9 cellular contexts compared by ENCODE assay signal in the genomic region with DNA sequence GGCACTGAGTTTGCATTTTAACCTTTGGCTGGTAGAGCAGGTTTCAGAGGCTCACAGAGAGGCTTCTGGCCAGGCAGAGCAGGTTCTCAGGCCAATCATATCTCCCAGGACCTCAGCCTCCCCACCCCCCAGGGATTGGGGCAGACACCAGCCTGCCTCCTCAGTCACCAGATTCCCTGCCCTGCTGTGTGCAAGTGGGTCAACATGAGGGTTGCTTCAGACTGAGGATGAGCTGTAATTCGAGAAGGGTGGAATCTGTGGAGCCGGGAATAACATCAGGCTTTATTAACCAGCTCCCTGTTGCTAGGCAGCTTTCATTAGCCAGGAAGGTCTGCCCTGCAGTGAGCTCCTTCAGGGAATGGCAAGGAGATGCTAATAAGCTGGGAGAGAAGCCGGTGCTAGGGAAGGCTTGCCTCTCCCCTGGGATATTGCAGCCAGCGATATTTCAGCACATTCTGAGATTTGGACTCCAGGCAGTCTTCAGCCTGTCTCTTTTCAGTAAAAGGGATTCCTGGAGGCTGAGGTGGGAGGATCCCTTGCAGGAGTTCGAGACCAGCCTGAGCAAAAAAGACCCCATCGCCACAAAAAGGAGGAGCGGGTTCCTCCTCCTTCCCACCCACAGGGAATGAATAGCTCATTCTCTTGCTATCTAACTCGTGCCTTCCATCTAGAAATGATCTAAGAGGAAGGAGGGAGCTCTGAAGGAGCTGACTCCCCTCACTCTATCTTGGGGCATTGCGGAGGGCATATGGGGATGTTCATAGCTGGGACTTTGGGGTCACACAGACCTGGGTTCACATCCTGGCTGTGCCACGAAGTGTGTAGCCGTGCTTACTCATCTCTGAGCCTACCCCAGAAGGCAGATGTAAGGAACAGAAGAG. TPM values are rescaled to one million over a fixed set of nuclear protein-coding genes. Genes with fewer than 3 reads are reported as not detected.
DNase-seq lines count a peak whose midpoint lies in the region; ATAC-seq, FAIRE-seq and TF ChIP-seq lines count a peak whose summit lies in the region.
"Had no signal": no experiment of that assay in that cellular context is flagged by ENCODE, and none has a peak within 500 bp of the region (broad histone marks: within the 10 kb centered on the region; RNA-seq: fewer than 3 reads in every experiment).

No MANE protein-coding gene starts in this region.

- H3K36me3 Mint-ChIP-seq in astrocyte (ENCODE audit: low read depth, unreplicated experiment) = peaks cover 7% of the 10 kb centered on the region

- peaks cover 18% of the 10 kb centered on the region for H4K20me1 ChIP-seq in BLaER1
- peaks cover 35% of the 10 kb centered on the region for H4K20me1 ChIP-seq in astrocyte (ENCODE audit: insufficient read depth, low read length)

- no peak for TF ChIP-seq CTCF in astrocyte (IDR thresholded peaks at IDR 0.05; ENCODE audit: insufficient read depth, low read depth, low read length)

- H3K9me3 ChIP-seq in BLaER1 (no peaks in the 10 kb centered on the region), astrocyte (ENCODE audit: insufficient read depth, low read depth, low read length) (no peaks in the 10 kb centered on the region)

- no peaks in the 10 kb centered on the region for H3K27me3 Mint-ChIP-seq in astrocyte (ENCODE audit: low read depth, unreplicated experiment)
- H3K27me3 Mint-ChIP-seq: stimulated activated naive CD8-positive, alpha-beta T cell treated with anti-CD3 and anti-CD28 coated beads, Interleukin-15, Interleukin-2, amounts not matched to agents 100 ng/mL and 50 ng/mL, for 24 hours had no signal

- H3K9ac ChIP-seq in BLaER1 = 0 out of 2 replicates have a peak overlapping the region, but pooled peaks have one; percentile 6
- no peak overlapping the region for H3K9ac ChIP-seq in astrocyte (ENCODE audit: low read length)

- peaks cover 15% of the 10 kb centered on the region for H3K4me1 Mint-ChIP-seq in astrocyte (ENCODE audit: low read depth, unreplicated experiment)

- no peak overlapping the region for H3K4me2 ChIP-seq in BLaER1
- peak overlapping the region; percentile 17 for H3K4me2 ChIP-seq in astrocyte (ENCODE audit: low read length)

- H3K36me3 ChIP-seq in BLaER1 = peaks cover 73% of the 10 kb centered on the region
- no peaks in the 10 kb centered on the region for H3K36me3 ChIP-seq in astrocyte (ENCODE audit: insufficient read depth, low read length)

- H2AFZ ChIP-seq in astrocyte (ENCODE audit: low read depth, low read length) = peak overlapping the region; percentile 7

- H3K9me3 Mint-ChIP-seq in astrocyte (ENCODE audit: unreplicated experiment) = no peaks in the 10 kb centered on the region
- H3K9me3 Mint-ChIP-seq: stimulated activated naive CD8-positive, alpha-beta T cell treated with anti-CD3 and anti-CD28 coated beads, Interleukin-15, Interleukin-2, amounts not matched to agents 100 ng/mL and 50 ng/mL, for 24 hours had no signal

- H3K4me3 Mint-ChIP-seq in astrocyte (ENCODE audit: unreplicated experiment) = peak overlapping the region; percentile 23
- H3K4me3 Mint-ChIP-seq: stimulated activated naive CD8-positive, alpha-beta T cell treated with anti-CD3 and anti-CD28 coated beads, Interleukin-15, Interleukin-2, amounts not matched to agents 100 ng/mL and 50 ng/mL, for 24 hours had no signal

- FAIRE-seq in astrocyte (lab: Jason Lieb, UNC) = peak; percentile 5

- ATAC-seq in HG02884 (IDR thresholded peaks at IDR 0.05; ENCODE audit: unreplicated experiment) (no peak), HG03039 (IDR thresholded peaks at IDR 0.05; ENCODE audit: unreplicated experiment) (no peak)

- H3K27ac ChIP-seq in BLaER1 (no peak overlapping the region), astrocyte (ENCODE audit: low read depth, low read length) (peak overlapping the region; percentile 9)

- H3K79me2 ChIP-seq in astrocyte (ENCODE audit: insufficient read depth, low read length) = no peaks in the 10 kb centered on the region

- H3K27ac Mint-ChIP-seq in astrocyte (ENCODE audit: unreplicated experiment) = peak overlapping the region; percentile 87
- H3K27ac Mint-ChIP-seq: stimulated activated naive CD8-positive, alpha-beta T cell treated with anti-CD3 and anti-CD28 coated beads, Interleukin-15, Interleukin-2, amounts not matched to agents 100 ng/mL and 50 ng/mL, for 24 hours had no signal

- no peaks in the 10 kb centered on the region for H3K4me1 ChIP-seq in BLaER1
- H3K4me1 ChIP-seq in astrocyte (ENCODE audit: insufficient read depth, low read length) = peaks cover 11% of the 10 kb centered on the region

- DNase-seq in NCI-H1105 (lab: John Stamatoyannopoulos, UW) (peak; percentile 35), astrocyte (ENCODE audit: low read depth) (peak; percentile 66), iPS-NIHi11 (ENCODE audit: low spot score) (peak; percentile 84), stromal cell of bone marrow (ENCODE audit: low read depth) (peak; percentile 77), HUDEP-2 (lab: John Stamatoyannopoulos, UW; ENCODE audit: unreplicated experiment in 76 of 76) (no peak)

- H3K4me3 ChIP-seq in BLaER1 (no peak overlapping the region), astrocyte (ENCODE audit: insufficient read depth, low read depth, low read length) (no peak overlapping the region)

- no peaks in the 10 kb centered on the region for H3K27me3 ChIP-seq in BLaER1
- no peaks in the 10 kb centered on the region for H3K27me3 ChIP-seq in astrocyte (ENCODE audit: insufficient read depth, low read length)

RNA-seq across cellular contexts. Expression of a gene that starts 10.7 kb away (rescaled TPM):
- 51.8 and 62.1 TPM in 2 replicates for total RNA-seq in astrocyte

RNA-seq across cellular contexts. Expression of a gene that starts 11.8 kb away (rescaled TPM):
- 36.4 and 37.6 TPM in 2 replicates for total RNA-seq in astrocyte

RNA-seq across cellular contexts. Expression of a gene that starts 44.3 kb away (rescaled TPM):
- total RNA-seq in astrocyte = 15.4 and 17.9 TPM in 2 replicates

RNA-seq across cellular contexts. Expression of a gene that starts 44.5 kb away (rescaled TPM):
- total RNA-seq in astrocyte = 39.7 and 47.7 TPM in 2 replicates

RNA-seq across cellular contexts. Expression of a gene that starts 52.8 kb away (rescaled TPM):
- total RNA-seq in astrocyte = 22.5 and 29.1 TPM in 2 replicates

Comparison
In these comparisons a context has a peak if more than half of its experiments do, and no peak if none do; other contexts are left out.
1. DNase-seq: peak in NCI-H1105 (single experiment), astrocyte (single experiment), iPS-NIHi11 (single experiment) and stromal cell of bone marrow (single experiment); none in HUDEP-2 (0 of 76).